ENCODE assay signal across 21 cellular contexts in genomic region chr2:131577812-131578211, GRCh38. TPM values are rescaled to one million over a fixed set of nuclear protein-coding genes. Genes with fewer than 3 reads are reported as not detected.
DNase-seq lines count a peak whose midpoint lies in the region; ATAC-seq, FAIRE-seq and TF ChIP-seq lines count a peak whose summit lies in the region.
"Had no signal": no experiment of that assay in that cellular context is flagged by ENCODE, and none has a peak within 500 bp of the region (broad histone marks: within the 10 kb centered on the region; RNA-seq: fewer than 3 reads in every experiment).

No MANE protein-coding gene starts in this region.

- CTCF ChIA-PET in OCI-LY7 (lab: Charles Lee; ENCODE audit: unreplicated experiment), result interaction anchor here (0.9 kb wide), 1 partner anchor 9 kb away, joined by 3 read pairs; no protein-coding TSS in a partner anchor

- POLR2A ChIA-PET in OCI-LY7 (lab: Charles Lee), result interaction anchor here (1.0 to 1.5 kb wide), 5 partner anchors 12 to 217 kb away, joined by 3 to 8 read pairs (median 4); no protein-coding TSS in a partner anchor

- H3K9me2 ChIP-seq in DOHH2 (replicated peaks; ENCODE audit: control insufficient read depth, low read length) (no peaks in the 10 kb centered on the region), OCI-LY7 (ENCODE audit: insufficient read depth, low read length) (no peaks in the 10 kb centered on the region)

- H3K27ac ChIP-seq in DOHH2 (ENCODE audit: low read depth, low read length) (peak overlapping the region; percentile 90), OCI-LY7 (ENCODE audit: low read depth, low read length, poor library complexity, severe bottlenecking) (peak overlapping the region; percentile 79), ascending aorta (no peak overlapping the region)
- H3K27ac ChIP-seq: HL-60 had no signal

- peaks cover 11% of the 10 kb centered on the region for H3K36me3 ChIP-seq in DOHH2 (ENCODE audit: control insufficient read depth, low read length)
- no peaks in the 10 kb centered on the region; the same call in 1 of the 2 replicates for H3K36me3 ChIP-seq in OCI-LY7 (ENCODE audit: insufficient read depth, low read length)
- H3K36me3 ChIP-seq in ascending aorta, result no peaks in the 10 kb centered on the region
- H3K36me3 ChIP-seq: BE2C had no signal

- TF ChIP-seq CTCF in DOHH2 (IDR thresholded peaks at IDR 0.05; ENCODE audit: low read depth, low read length, poor library complexity, severe bottlenecking) (no peak), OCI-LY7 (conservative IDR thresholded peaks at IDR 0.05; ENCODE audit: low read length) (no peak), ascending aorta (IDR thresholded peaks at IDR 0.05) (no peak)

- H2AFZ ChIP-seq in OCI-LY7 (ENCODE audit: low read length), result peak overlapping the region; percentile 97

- H3K4me2 ChIP-seq in DOHH2 (ENCODE audit: low read length) (peak overlapping the region; percentile 68), OCI-LY7 (ENCODE audit: low read length) (peak overlapping the region; percentile 87)

- TF ChIP-seq POLR2A in GM12891 (IDR thresholded peaks at IDR 0.05; ENCODE audit: low read depth, low read length), result no peak

- H3K4me1 ChIP-seq in DOHH2 (ENCODE audit: control insufficient read depth, low read length) (peaks cover 82% of the 10 kb centered on the region), OCI-LY7 (ENCODE audit: insufficient read depth, low read length, poor library complexity, severe bottlenecking) (peaks cover 72% of the 10 kb centered on the region), ascending aorta (no peaks in the 10 kb centered on the region)
- H3K4me1 ChIP-seq: BE2C, Caco-2 had no signal

- H4K20me1 ChIP-seq in DOHH2 (ENCODE audit: control insufficient read depth, insufficient read depth, low read depth, low read length) (no peaks in the 10 kb centered on the region), OCI-LY7 (ENCODE audit: insufficient read depth, low read length) (no peaks in the 10 kb centered on the region)

- no peak for FAIRE-seq in GM12891 (lab: Jason Lieb, UNC)
- FAIRE-seq: D721Med, H1, K562 had no signal

- H3K4me3 ChIP-seq in DOHH2 (ENCODE audit: low read length), result peak overlapping the region; percentile 50
- H3K4me3 ChIP-seq in OCI-LY7 (ENCODE audit: low read depth, low read length, poor library complexity, severe bottlenecking), result peak overlapping the region; percentile 55
- H3K4me3 ChIP-seq in ascending aorta, result no peak overlapping the region
- H3K4me3 ChIP-seq: K562 had no signal

- 0 out of 2 replicates have a peak, but pooled peaks cover 3% of the 10 kb centered on the region for H3F3A ChIP-seq in DOHH2 (ENCODE audit: control insufficient read depth, insufficient read depth)

- H3K79me2 ChIP-seq in DOHH2 (ENCODE audit: control insufficient read depth, low read length) (no peaks in the 10 kb centered on the region), OCI-LY7 (ENCODE audit: insufficient read depth, low read depth, low read length) (no peaks in the 10 kb centered on the region)

- intact Hi-C loops in OCI-LY7 (cut with micrococcal nuclease; ENCODE audit: unreplicated experiment), result no loop called here
- intact Hi-C loops in ascending aorta (cut with DNase I), result no loop called here

- peak; percentile 21 for ATAC-seq in HG02610 (IDR thresholded peaks at IDR 0.05; ENCODE audit: unreplicated experiment)
- ATAC-seq: K562 had no signal

- H3K27me3 ChIP-seq in DOHH2 (ENCODE audit: control insufficient read depth, low read length) (no peaks in the 10 kb centered on the region), ascending aorta (no peaks in the 10 kb centered on the region)
- H3K27me3 ChIP-seq: BE2C had no signal

- DNase-seq in GM12891 (ENCODE audit: insufficient read length, low spot score) (no peak), OCI-LY7 (ENCODE audit: low spot score) (peak; percentile 48), ascending aorta (ENCODE audit: low spot score in 2 of 2) (no peak), NCI-H1436 (lab: John Stamatoyannopoulos, UW) (no peak), HuH-7 (ENCODE audit: low spot score) (no peak)
- DNase-seq in activated naive CD4-positive, alpha-beta T cell treated with anti-CD3 and anti-CD28 coated beads, Interleukin-2, amount 50 U/mL, for 16 hours, result no peak
- DNase-seq: 8988T; BE2C; C1 segment of cervical spinal cord; Caco-2; CD4-positive, CD25-positive, alpha-beta regulatory T cell; GDM1; H9; IMR-90 had no signal

- no peaks in the 10 kb centered on the region for H3K9me3 ChIP-seq in DOHH2 (ENCODE audit: control insufficient read depth, insufficient read depth, low read length)
- H3K9me3 ChIP-seq in OCI-LY7 (ENCODE audit: low read length), result no peaks in the 10 kb centered on the region
- no peaks in the 10 kb centered on the region for H3K9me3 ChIP-seq in ascending aorta
- H3K9me3 ChIP-seq: BE2C, Caco-2 had no signal

- no TSS peak for BruUV-seq in OCI-LY7 (replicated peaks; lab: Mats Ljungman, UMichigan)

TF ChIP-seq in GM12891, 5 proteins besides CTCF, POLR2A, EP300 and RAD21:
- no peak for TF ChIP-seq POLR2AphosphoS5 (IDR thresholded peaks at IDR 0.05; ENCODE audit: low read depth, low read length)
- peak; percentile 62 for TF ChIP-seq SPI1 (IDR thresholded peaks at IDR 0.05; ENCODE audit: low read depth, low read length)

RNA-seq across cellular contexts. Expression of gene CCDC74A, which starts 50.1 kb away (rescaled TPM):
- polyA plus RNA-seq in GM12891 (2012; ENCODE audit: low read depth, missing spikeins), result 12.6 TPM
- total RNA-seq in OCI-LY7 (2014; rRNA removed; shearing (Covaris generic)), result 57.4 and 60.7 TPM in 2 replicates
- 27.1 and 40.2 TPM in 2 replicates for total RNA-seq in OCI-LY7 (2022)
- total RNA-seq in ascending aorta, result 1.8 TPM
- total RNA-seq: HT1080 had no signal

Comparison
In these comparisons a context has a peak if more than half of its experiments do, and no peak if none do; other contexts are left out.
1. H3K27ac ChIP-seq: peak in DOHH2 (single experiment) and OCI-LY7 (single experiment); none in ascending aorta (0 of 2).
2. H3K4me3 ChIP-seq: peak in DOHH2 (single experiment) and OCI-LY7 (single experiment); none in ascending aorta (0 of 2).